In the genomic region with DNA sequence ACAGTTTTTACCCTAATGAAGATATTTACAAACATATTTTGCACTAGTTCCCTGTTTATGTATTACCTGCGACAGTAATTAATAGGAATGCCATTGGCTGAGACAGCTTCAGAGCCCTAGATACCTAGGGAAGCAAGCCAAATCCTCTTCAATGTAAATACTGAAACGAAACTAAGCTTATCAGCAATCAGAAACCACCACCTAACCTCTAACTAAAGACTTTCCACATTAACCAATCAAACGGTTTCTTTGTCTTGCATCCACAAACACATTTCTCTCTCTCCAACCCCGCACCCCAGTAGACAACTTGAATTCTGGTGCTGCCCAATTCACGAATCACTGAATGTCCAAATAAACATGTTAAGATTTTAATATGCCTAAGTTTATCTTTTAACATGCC, we compare ENCODE assay signal across 16 cellular contexts.
"Had no signal": no experiment of that assay in that cellular context is flagged by ENCODE, and none has a peak within 500 bp of the region (broad histone marks: within the 10 kb centered on the region; RNA-seq: fewer than 3 reads in every experiment).

No MANE protein-coding gene starts in this region.

- DNase-seq: activated CD4-positive, alpha-beta T cell treated with anti-CD3 and anti-CD28 coated beads, Interleukin-2, amount 10 ng/mL, durations not matched to agents 7 days and 5 days; activated CD4-positive, CD25-positive, alpha-beta regulatory T cell; activated naive CD4-positive, alpha-beta T cell treated with anti-CD3 and anti-CD28 coated beads, Interleukin-2, amount 50 U/mL, for 16 hours; activated T-cell treated with anti-CD3 and anti-CD28 coated beads for 4 hours; adrenal gland; caudate nucleus; colonic mucosa; heart right ventricle; natural killer cell; right cardiac atrium; small intestine had no signal

- ATAC-seq: activated T-helper 17 cell treated with anti-CD3 and anti-CD28 coated beads, Interleukin-2, amount 50 U/mL, for 72 hours; heart right ventricle; left lobe of liver; natural killer cell; right cardiac atrium; stimulated activated effector memory CD8-positive, alpha-beta T cell treated with anti-CD3 and anti-CD28 coated beads, Interleukin-12 subunit alpha, Interleukin-12 subunit beta, amount 100 ng/mL, for 72 hours had no signal

- FAIRE-seq: frontal cortex, islet of Langerhans, small intestine had no signal
